In genomic region chr19:19137556-19138109, GRCh38 we compare ENCODE assay signal across 6 cellular contexts. TPM values are rescaled to one million over a fixed set of nuclear protein-coding genes. Genes with fewer than 3 reads are reported as not detected.
DNase-seq lines count a peak whose midpoint lies in the region; ATAC-seq lines count a peak whose summit lies in the region.

No MANE protein-coding gene starts in this region.

- H3K36me3 ChIP-seq in subcutaneous abdominal adipose tissue (ENCODE audit: control insufficient read depth in 5 of 5, insufficient read depth in 5 of 5, low read length in 5 of 5), result peaks cover 0 to 3% (median 0%) of the 10 kb centered on the region in 5 donors

- H3K4me1 Mint-ChIP-seq in activated T-cell treated with anti-CD3 and anti-CD28 coated beads, Interleukin-2, amount 50 U/mL, for 24 hours (ENCODE audit: low read depth), result peaks cover 32% of the 10 kb centered on the region

- H3K27ac Mint-ChIP-seq in activated T-cell treated with anti-CD3 and anti-CD28 coated beads, Interleukin-2, amount 50 U/mL, for 24 hours, result peak overlapping the region; percentile 97

- H3K9me3 Mint-ChIP-seq in activated T-cell treated with anti-CD3 and anti-CD28 coated beads, Interleukin-2, amount 50 U/mL, for 24 hours, result peaks cover under 1% of the 10 kb centered on the region

- peak; percentile 11 for ATAC-seq in Right ventricle myocardium superior (ENCODE audit: poor library complexity)
- no peak for ATAC-seq in GM21529 (IDR thresholded peaks at IDR 0.05; ENCODE audit: unreplicated experiment)

- H3K36me3 Mint-ChIP-seq in activated T-cell treated with anti-CD3 and anti-CD28 coated beads, Interleukin-2, amount 50 U/mL, for 24 hours (ENCODE audit: low read depth), result peaks cover 20% of the 10 kb centered on the region

- peak overlapping the region; percentile 79 to 94 (median 92) for H3K4me3 ChIP-seq in subcutaneous abdominal adipose tissue (ENCODE audit: low read depth in 1 of 5, low read length in 5 of 5)

- peak overlapping the region; percentile 87 to 100 (median 97) for H3K9ac ChIP-seq in subcutaneous abdominal adipose tissue (ENCODE audit: low read length in 5 of 5)

- no peak for DNase-seq in activated T-cell treated with anti-CD3 and anti-CD28 coated beads, Interleukin-2, amount 50 U/mL, for 24 hours
- DNase-seq in activated T-cell treated with anti-CD3 and anti-CD28 coated beads, Interleukin-2, amount 50 U/mL, for 1 hour, result no peak
- DNase-seq in Right ventricle myocardium superior (no peak), hypothalamus (lab: John Stamatoyannopoulos, UW) (no peak)

- peak overlapping the region; percentile 93 for H3K4me3 Mint-ChIP-seq in activated T-cell treated with anti-CD3 and anti-CD28 coated beads, Interleukin-2, amount 50 U/mL, for 24 hours

- H3K27me3 Mint-ChIP-seq in activated T-cell treated with anti-CD3 and anti-CD28 coated beads, Interleukin-2, amount 50 U/mL, for 24 hours, result no peaks in the 10 kb centered on the region

- peaks cover 0 to 4% (median 3%) of the 10 kb centered on the region in 5 donors for H3K9me3 ChIP-seq in subcutaneous abdominal adipose tissue (ENCODE audit: control insufficient read depth in 5 of 5, low read length in 5 of 5)

- intact Hi-C loops in Right ventricle myocardium superior (cut with DNase I), result loop anchor here (5.0 kb wide), 1 partner anchor 85 kb away; no protein-coding TSS in a partner anchor

- no peaks in the 10 kb centered on the region for H3K27me3 ChIP-seq in subcutaneous abdominal adipose tissue (ENCODE audit: control insufficient read depth in 5 of 5, insufficient read depth in 4 of 5, low read length in 5 of 5)

- H3K27ac ChIP-seq in subcutaneous abdominal adipose tissue (ENCODE audit: low read depth, low read length), result peak overlapping the region; percentile 54

- H3K4me1 ChIP-seq in subcutaneous abdominal adipose tissue (ENCODE audit: control insufficient read depth in 5 of 5, insufficient read depth in 5 of 5, low read length in 5 of 5), result peaks cover 0 to 20% (median 17%) of the 10 kb centered on the region in 5 donors

RNA-seq across cellular contexts. Expression of gene TMEM161A, which starts 0.6 kb away (rescaled TPM):
- 23.0 TPM for total RNA-seq in Right ventricle myocardium superior

RNA-seq across cellular contexts. Expression of gene MEF2B, which starts 32.4 kb away (rescaled TPM):
- total RNA-seq in Right ventricle myocardium superior, result 0.83 TPM

RNA-seq across cellular contexts. Expression of gene BORCS8, which starts 54.3 kb away (rescaled TPM):
- 21.0 TPM for total RNA-seq in Right ventricle myocardium superior

RNA-seq across cellular contexts. Expression of gene RFXANK, which starts 54.4 kb away (rescaled TPM):
- 33.9 TPM for total RNA-seq in Right ventricle myocardium superior
